8 cellular contexts compared by ENCODE assay signal in genomic region chr9:114385412-114386181, GRCh38. TPM values are rescaled to one million over a fixed set of nuclear protein-coding genes. Genes with fewer than 3 reads are reported as not detected.
DNase-seq lines count a peak whose midpoint lies in the region; ATAC-seq and TF ChIP-seq lines count a peak whose summit lies in the region.

No MANE protein-coding gene starts in this region.

- peak overlapping the region; percentile 55 for H3K4me3 ChIP-seq in urinary bladder (ENCODE audit: low read depth, low read length)

- no peaks in the 10 kb centered on the region for H3K36me3 Mint-ChIP-seq in progenitor cell of endocrine pancreas (ENCODE audit: insufficient read depth)

- ATAC-seq in GM18508 (IDR thresholded peaks at IDR 0.05; ENCODE audit: insufficient read depth, unreplicated experiment) (peak; percentile 68), HG02981 (IDR thresholded peaks at IDR 0.05; ENCODE audit: unreplicated experiment) (peak; percentile 88)

- H3K9me3 Mint-ChIP-seq in progenitor cell of endocrine pancreas (ENCODE audit: low read depth): no peaks in the 10 kb centered on the region

- no peak overlapping the region for H3K27ac Mint-ChIP-seq in progenitor cell of endocrine pancreas

- H3K4me3 Mint-ChIP-seq in progenitor cell of endocrine pancreas (ENCODE audit: low read depth): peak overlapping the region; percentile 44

- H3K4me1 ChIP-seq in urinary bladder (ENCODE audit: insufficient read depth): no peaks in the 10 kb centered on the region

- H3K36me3 ChIP-seq in urinary bladder (ENCODE audit: insufficient read depth): no peaks in the 10 kb centered on the region

- peak overlapping the region; percentile 87 for H3K27ac ChIP-seq in urinary bladder (ENCODE audit: low read depth)

- 57% methylated on average over 11 of the region's 11 CpGs for WGBS in urinary bladder

- DNase-seq in RKO (ENCODE audit: low spot score) (peak; percentile 80), globus pallidus (ENCODE audit: low spot score) (peak; percentile 64), progenitor cell of endocrine pancreas (ENCODE audit: low spot score, unreplicated experiment) (no peak), NCI-H2029 (lab: John Stamatoyannopoulos, UW) (no peak)
- DNase-seq in activated T-helper 9 cell treated with anti-CD3 and anti-CD28 coated beads, Interleukin-2, amount 50 U/mL, for 16 hours (ENCODE audit: low read depth): peak; percentile 79

- no peaks in the 10 kb centered on the region for H3K27me3 Mint-ChIP-seq in progenitor cell of endocrine pancreas

- H3K4me1 Mint-ChIP-seq in progenitor cell of endocrine pancreas (ENCODE audit: low read depth): peaks cover 24% of the 10 kb centered on the region

- no peak for TF ChIP-seq CTCF in progenitor cell of endocrine pancreas (IDR thresholded peaks at IDR 0.05; ENCODE audit: unreplicated experiment)

RNA-seq across cellular contexts. Expression of gene AKNA, which starts 2.2 kb away (rescaled TPM):
- total RNA-seq in progenitor cell of endocrine pancreas (19.3 and 24.6 TPM in 2 replicates), urinary bladder (21.2 TPM)
- 25.5 TPM for polyA plus RNA-seq in urinary bladder

RNA-seq across cellular contexts. Expression of gene ORM2, which starts 55.9 kb away (rescaled TPM):
- 3.2 and 5.4 TPM in 2 replicates for total RNA-seq in progenitor cell of endocrine pancreas
- not detected for total RNA-seq in urinary bladder
- 3.2 TPM for polyA plus RNA-seq in urinary bladder

Comparison
In these comparisons a context has a peak if more than half of its experiments do, and no peak if none do; other contexts are left out.
1. DNase-seq: peak in RKO (single experiment), activated T-helper 9 cell treated with anti-CD3 and anti-CD28 coated beads, Interleukin-2, amount 50 U/mL, for 16 hours (single experiment) and globus pallidus (single experiment); none in progenitor cell of endocrine pancreas (single experiment) and NCI-H2029 (single experiment).